In genomic region chr1:13930151-13930550, GRCh38 we compare ENCODE assay signal across 8 cellular contexts.
DNase-seq lines count a peak whose midpoint lies in the region; ATAC-seq and TF ChIP-seq lines count a peak whose summit lies in the region.

No MANE protein-coding gene starts in this region.

- no peak for ATAC-seq in HG03045 (IDR thresholded peaks at IDR 0.05; ENCODE audit: unreplicated experiment)

- no peak overlapping the region for H3K4me3 ChIP-seq in epithelial cell of esophagus (ENCODE audit: low read length)

- DNase-seq in NCI-H345 (lab: John Stamatoyannopoulos, UW) (peak; percentile 1), NCI-H345 treated with DMSO at 0.1 percent for 48 hours (lab: John Stamatoyannopoulos, UW; ENCODE audit: unreplicated experiment) (no peak), OCI-M1 (lab: John Stamatoyannopoulos, UW) (peak; percentile 7), epithelial cell of esophagus (ENCODE audit: low read depth) (no peak), NCI-H1105 (lab: John Stamatoyannopoulos, UW) (no peak), HCEC 1CT (no peak)
- DNase-seq in stimulated activated CD4-positive, alpha-beta T cell treated with anti-CD3 and anti-CD28 coated beads, Interleukin-4, amount 100 ng/mL, for 24 hours, result peak; percentile 14

- TF ChIP-seq CTCF in epithelial cell of esophagus (IDR thresholded peaks at IDR 0.05; ENCODE audit: insufficient read depth, low read depth, low read length, missing control alignments), result peak; percentile 7

Comparison
In these comparisons a context has a peak if more than half of its experiments do, and no peak if none do; other contexts are left out.
1. DNase-seq: peak in NCI-H345 (single experiment), OCI-M1 (single experiment) and stimulated activated CD4-positive, alpha-beta T cell treated with anti-CD3 and anti-CD28 coated beads, Interleukin-4, amount 100 ng/mL, for 24 hours (single experiment); none in NCI-H345 treated with DMSO at 0.1 percent for 48 hours (single experiment), epithelial cell of esophagus (single experiment), NCI-H1105 (single experiment) and HCEC 1CT (single experiment).